ENCODE assay signal across 8 cellular contexts in the genomic region with DNA sequence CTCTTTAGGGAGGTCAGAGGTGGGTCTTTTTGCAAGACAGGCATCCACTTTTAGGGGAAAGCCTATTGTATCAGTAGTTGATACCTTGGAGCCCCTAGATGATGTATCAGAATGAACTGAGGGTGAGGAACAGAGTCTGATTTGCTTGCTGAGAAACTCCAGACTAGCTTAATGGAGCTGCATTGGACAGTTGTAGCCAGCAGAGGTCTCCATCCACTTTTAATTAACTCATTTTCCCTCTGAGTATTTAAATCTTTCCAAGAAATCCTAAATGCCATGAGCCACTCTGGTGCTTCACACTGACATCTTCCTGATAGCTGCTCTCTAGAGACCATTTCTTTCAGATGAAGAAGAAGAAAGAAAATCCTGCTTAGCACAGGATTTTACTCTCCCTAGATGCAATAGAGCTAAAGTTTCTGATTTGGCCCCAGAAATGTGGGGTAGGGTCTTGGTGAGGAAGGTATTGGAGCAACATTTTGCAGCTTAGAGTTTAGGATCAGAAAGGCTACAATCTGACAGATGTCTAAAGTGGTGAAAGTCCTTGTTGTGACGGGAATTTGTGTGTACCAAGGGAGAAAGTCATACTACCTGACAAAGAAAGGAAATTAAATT. TPM values are rescaled to one million over a fixed set of nuclear protein-coding genes. Genes with fewer than 3 reads are reported as not detected.
DNase-seq lines count a peak whose midpoint lies in the region; ATAC-seq and TF ChIP-seq lines count a peak whose summit lies in the region.

No MANE protein-coding gene starts in this region.

- no peaks in the 10 kb centered on the region for H3K4me1 ChIP-seq in colonic mucosa

- H3K9ac ChIP-seq in colonic mucosa (ENCODE audit: low read depth in 2 of 2, low read length in 2 of 2): no peak overlapping the region

- no peaks in the 10 kb centered on the region for H3K9me3 ChIP-seq in colonic mucosa

- peak; percentile 26 for DNase-seq in NCI-H146 (lab: John Stamatoyannopoulos, UW)
- DNase-seq in NCI-H146 treated with DMSO at 0.1 percent for 48 hours (lab: John Stamatoyannopoulos, UW; ENCODE audit: unreplicated experiment): no peak
- peak; percentile 5 for DNase-seq in NCI-H2227 treated with DMSO at 0.1 percent for 48 hours (lab: John Stamatoyannopoulos, UW)
- no peak for DNase-seq in colonic mucosa
- peak; percentile 55 for DNase-seq in myocyte (ENCODE audit: low read depth)
- DNase-seq in nucleus accumbens (lab: John Stamatoyannopoulos, UW): no peak
- no peak for DNase-seq in NCI-H524 treated with DMSO at 0.1 percent for 48 hours (lab: John Stamatoyannopoulos, UW)

- TF ChIP-seq CTCF in colonic mucosa (IDR thresholded peaks at IDR 0.05): peak; percentile 19

- no peaks in the 10 kb centered on the region for H3K27me3 ChIP-seq in colonic mucosa

- intact Hi-C loops in colonic mucosa (cut with DNase I): no loop called here

- no peak overlapping the region for H3K27ac ChIP-seq in colonic mucosa

- no peak overlapping the region for H3K4me3 ChIP-seq in colonic mucosa

- no peak for ATAC-seq in HG03039 (IDR thresholded peaks at IDR 0.05; ENCODE audit: unreplicated experiment)

- no peaks in the 10 kb centered on the region for H3K36me3 ChIP-seq in colonic mucosa

RNA-seq across cellular contexts. Expression of a gene that starts 38.0 kb away (rescaled TPM):
- 10 to 100 TPM; 53.2 to 54.7 TPM for total RNA-seq in colonic mucosa
- 55.7 and 66.3 TPM in 2 replicates for total RNA-seq in myocyte
- 56.5 TPM for polyA plus RNA-seq in myocyte (2012)

Comparison
In these comparisons a context has a peak if more than half of its experiments do, and no peak if none do; other contexts are left out.
1. DNase-seq: peak in NCI-H146 (single experiment), NCI-H2227 treated with DMSO at 0.1 percent for 48 hours (single experiment) and myocyte (single experiment); none in NCI-H146 treated with DMSO at 0.1 percent for 48 hours (single experiment), colonic mucosa (single experiment), nucleus accumbens (0 of 56) and NCI-H524 treated with DMSO at 0.1 percent for 48 hours (single experiment).